Comparison of ENCODE assay signal across 2 cellular contexts in the genomic region with DNA sequence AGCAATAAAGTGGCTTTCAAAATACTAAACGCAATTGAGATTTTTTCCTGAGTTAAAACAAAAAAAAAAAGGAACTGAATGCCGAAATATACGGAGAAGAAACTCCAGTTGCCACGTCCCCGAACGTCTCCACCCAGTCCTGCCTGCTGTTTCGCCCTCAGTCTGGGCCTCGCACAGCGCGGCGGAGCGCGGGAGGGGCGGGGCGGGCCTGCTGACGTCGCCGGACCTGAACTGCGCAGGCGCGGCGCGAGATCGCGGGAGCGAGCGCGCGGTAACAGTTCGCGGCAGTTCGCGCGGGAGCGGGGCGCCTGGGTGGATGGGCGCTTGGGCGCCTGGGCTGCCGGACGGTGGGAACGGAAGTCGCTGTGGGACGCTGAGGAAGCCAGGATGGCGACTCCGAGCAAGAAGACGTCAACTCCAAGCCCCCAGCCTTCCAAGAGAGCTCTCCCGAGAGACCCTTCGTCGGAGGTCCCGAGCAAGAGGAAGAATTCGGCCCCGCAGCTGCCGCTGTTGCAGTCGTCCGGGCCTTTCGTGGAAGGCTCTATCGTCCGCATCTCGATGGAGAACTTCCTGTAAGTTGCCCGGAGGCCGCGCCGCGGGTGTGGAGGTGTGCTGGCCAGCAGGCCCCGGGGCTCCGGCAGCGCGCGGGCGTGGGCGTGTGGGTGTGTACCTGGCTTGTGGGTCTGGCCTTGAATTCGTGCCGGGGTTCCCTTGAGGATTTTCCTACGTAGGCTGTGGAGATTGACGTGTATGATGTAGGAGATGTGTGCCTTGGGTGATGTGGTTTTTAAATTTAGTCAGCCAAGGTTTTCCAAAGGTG.
A peak's percentile ranks its signal among the peaks of the same experiment; 100 is the strongest.
TF ChIP-seq lines count a peak whose summit lies in the region.

A gene (plus strand): TSS at position 287 of the 820 bp plus-strand sequence. CDS start 101 bp downstream, at position 388.

TF ChIP-seq in IMR-90, 13 proteins besides CTCF, POLR2A, EP300 and RAD21:
- TF ChIP-seq MAZ (IDR thresholded peaks at IDR 0.05; ENCODE audit: borderline replicate concordance, low read depth, low read length) (peak; percentile 80; the same call in 1 of the 2 replicates), CHD1 (IDR thresholded peaks at IDR 0.05; ENCODE audit: low read depth, low read length) (0 out of 2 replicates have a peak, but pooled peaks have one; percentile 57), MXI1 (IDR thresholded peaks at IDR 0.05; ENCODE audit: borderline replicate concordance, low read depth, low read length) (peak; percentile 67; the same call in 1 of the 2 replicates), CEBPB (IDR thresholded peaks at IDR 0.05; ENCODE audit: low read depth, low read length) (no peak), BHLHE40 (IDR thresholded peaks at IDR 0.05; ENCODE audit: low read depth, low read length) (0 out of 2 replicates have a peak, but pooled peaks have one; percentile 1), SMC3 (IDR thresholded peaks at IDR 0.05; ENCODE audit: low read depth, low read length) (no peak)
- TF ChIP-seq, protein P1, sequence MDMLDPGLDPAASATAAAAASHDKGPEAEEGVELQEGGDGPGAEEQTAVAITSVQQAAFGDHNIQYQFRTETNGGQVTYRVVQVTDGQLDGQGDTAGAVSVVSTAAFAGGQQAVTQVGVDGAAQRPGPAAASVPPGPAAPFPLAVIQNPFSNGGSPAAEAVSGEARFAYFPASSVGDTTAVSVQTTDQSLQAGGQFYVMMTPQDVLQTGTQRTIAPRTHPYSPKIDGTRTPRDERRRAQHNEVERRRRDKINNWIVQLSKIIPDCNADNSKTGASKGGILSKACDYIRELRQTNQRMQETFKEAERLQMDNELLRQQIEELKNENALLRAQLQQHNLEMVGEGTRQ (IDR thresholded peaks at IDR 0.05; ENCODE audit: low read depth, low read length) = peak; percentile 6; the same call in 1 of the 2 replicates

TF ChIP-seq in endothelial cell of umbilical vein, 7 proteins besides CTCF, POLR2A, EP300 and RAD21:
- TF ChIP-seq JUN (IDR thresholded peaks at IDR 0.05; ENCODE audit: borderline replicate concordance, insufficient read depth, insufficient read length, low read depth) (no peak), POLR2AphosphoS5 (IDR thresholded peaks at IDR 0.05; ENCODE audit: insufficient read depth, low read depth, low read length) (peak; percentile 96), FOS (IDR thresholded peaks at IDR 0.05; ENCODE audit: borderline replicate concordance, insufficient read depth, low read length) (no peak), MYC (IDR thresholded peaks at IDR 0.05; ENCODE audit: low read depth, low read length) (no peak), GATA2 (IDR thresholded peaks at IDR 0.05; ENCODE audit: insufficient read depth, insufficient read length, low read depth, low read length) (peak; percentile 14), EZH2 (IDR thresholded peaks at IDR 0.05; ENCODE audit: borderline replicate concordance, low read depth, low read length, severe bottlenecking) (no peak)
- TF ChIP-seq, protein P2, sequence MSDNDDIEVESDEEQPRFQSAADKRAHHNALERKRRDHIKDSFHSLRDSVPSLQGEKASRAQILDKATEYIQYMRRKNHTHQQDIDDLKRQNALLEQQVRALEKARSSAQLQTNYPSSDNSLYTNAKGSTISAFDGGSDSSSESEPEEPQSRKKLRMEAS (IDR thresholded peaks at IDR 0.05; ENCODE audit: insufficient read depth, insufficient read length) = peak; percentile 6
